In the genomic region with DNA sequence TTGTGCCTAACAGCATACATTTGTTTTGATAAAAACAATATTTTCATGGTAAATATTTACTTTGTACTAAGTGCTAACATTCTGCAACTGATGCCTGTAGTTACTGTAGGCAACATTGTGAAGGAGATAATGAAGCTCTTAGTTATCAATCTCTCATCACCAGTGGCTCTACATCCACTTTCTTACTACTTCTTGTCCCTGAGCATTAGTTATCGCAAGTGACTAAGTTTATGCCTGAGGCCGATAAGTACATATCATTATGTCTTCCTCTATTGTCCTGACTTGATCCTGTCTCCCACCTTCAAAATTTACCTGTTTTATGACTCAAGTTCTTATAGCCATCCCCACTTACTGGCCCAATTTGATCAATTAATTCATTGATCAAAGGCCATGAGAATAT, we compare ENCODE assay signal across 13 cellular contexts.
"Had no signal": no experiment of that assay in that cellular context is flagged by ENCODE, and none has a peak within 500 bp of the region (broad histone marks: within the 10 kb centered on the region; RNA-seq: fewer than 3 reads in every experiment).

No MANE protein-coding gene starts in this region.

- H3K4me1 ChIP-seq: ascending aorta, heart left ventricle, right atrium auricular region had no signal

- DNase-seq: activated CD4-positive, alpha-beta T cell treated with anti-CD3 and anti-CD28 coated beads, Interleukin-2, amount 50 U/mL, for 1 hour; activated CD4-positive, CD25-positive, alpha-beta regulatory T cell treated with anti-CD3 and anti-CD28 coated beads, Interleukin-2, amount 50 U/mL, for 72 hours; activated CD8-positive, alpha-beta memory T cell treated with anti-CD3 and anti-CD28 coated beads, Interleukin-2, amount 50 U/mL, for 4 hours; activated gamma-delta T cell; activated T-cell treated with anti-CD3 and anti-CD28 coated beads, Interleukin-2, amount 50 U/mL, for 72 hours; cortex of kidney; heart left ventricle; kidney glomerular epithelial cell; left ventricle myocardium superior had no signal

- H3K36me3 ChIP-seq: ascending aorta, gastroesophageal sphincter, heart left ventricle, right atrium auricular region, thoracic aorta had no signal

- H3K9me3 ChIP-seq: ascending aorta, gastroesophageal sphincter, heart left ventricle, right atrium auricular region, thoracic aorta had no signal

- H3K4me3 ChIP-seq: ascending aorta, gastroesophageal sphincter, heart left ventricle, right atrium auricular region, thoracic aorta had no signal

- ATAC-seq: activated T-cell treated with anti-CD3 and anti-CD28 coated beads, Interleukin-2, amount 50 U/mL, for 72 hours; heart left ventricle; left ventricle myocardium superior had no signal

- H3K27me3 ChIP-seq: ascending aorta, gastroesophageal sphincter, heart left ventricle, right atrium auricular region had no signal

- H3K27ac ChIP-seq: ascending aorta, right atrium auricular region, thoracic aorta had no signal
